Comparison of ENCODE assay signal across 1 cellular context in genomic region chr6:13302751-13303667, GRCh38.
TF ChIP-seq lines count a peak whose summit lies in the region.

No MANE protein-coding gene starts in this region.

TF ChIP-seq in HepG2, 621 proteins besides CTCF, POLR2A, EP300 and RAD21 (continued from another document and continues in another):
- TF ChIP-seq AHDC1 (CRISPR knock-in tag; IDR thresholded peaks at IDR 0.05; ENCODE audit: borderline replicate concordance): 0 out of 2 replicates have a peak, but pooled peaks have one; percentile 32
- peak; percentile 44; the same call in 1 of the 2 replicates for TF ChIP-seq ZMYM4 (CRISPR knock-in tag; IDR thresholded peaks at IDR 0.05)
- TF ChIP-seq ZNF549 (CRISPR knock-in tag; IDR thresholded peaks at IDR 0.05): no peak
- no peak for TF ChIP-seq GTF2F1 (IDR thresholded peaks at IDR 0.05; ENCODE audit: low read length)
- 0 out of 2 replicates have a peak, but pooled peaks have one; percentile 39 for TF ChIP-seq TBX2 (CRISPR knock-in tag; IDR thresholded peaks at IDR 0.05; ENCODE audit: borderline replicate concordance)
- no peak for TF ChIP-seq POLR2AphosphoS2 (IDR thresholded peaks at IDR 0.05; ENCODE audit: low read depth, low read length)
- TF ChIP-seq IRF2 (CRISPR knock-in tag; IDR thresholded peaks at IDR 0.05): no peak
- no peak for TF ChIP-seq DMAP1 (CRISPR knock-in tag; IDR thresholded peaks at IDR 0.05)
- TF ChIP-seq THAP11 (CRISPR knock-in tag; IDR thresholded peaks at IDR 0.05): no peak
- TF ChIP-seq HMGA1 (CRISPR knock-in tag; conservative IDR thresholded peaks at IDR 0.05): no peak
- no peak for TF ChIP-seq SP2 (CRISPR knock-in tag; IDR thresholded peaks at IDR 0.05)
- TF ChIP-seq XBP1 (CRISPR knock-in tag; IDR thresholded peaks at IDR 0.05): no peak
- TF ChIP-seq ZNF580 (CRISPR knock-in tag; IDR thresholded peaks at IDR 0.05; ENCODE audit: borderline replicate concordance, low read depth): no peak
- TF ChIP-seq MLX (CRISPR knock-in tag; IDR thresholded peaks at IDR 0.05): no peak
- peak in 1 of 2 experiments; percentile 54; a peak in 1 of 4 replicates for TF ChIP-seq ATF4 (CRISPR knock-in tag; IDR thresholded peaks at IDR 0.05)
- no peak for TF ChIP-seq ZNF652 (CRISPR knock-in tag; IDR thresholded peaks at IDR 0.05; ENCODE audit: borderline replicate concordance, low read depth)
- no peak for TF ChIP-seq ZNF3 (CRISPR knock-in tag; IDR thresholded peaks at IDR 0.05)
- 0 out of 2 replicates have a peak, but pooled peaks have one; percentile 22 for TF ChIP-seq SPEN (CRISPR knock-in tag; IDR thresholded peaks at IDR 0.05; ENCODE audit: low read depth)
- peak; percentile 66; the same call in 1 of the 2 replicates for TF ChIP-seq ZHX2 (IDR thresholded peaks at IDR 0.05; ENCODE audit: low read depth)
- no peak for TF ChIP-seq ZHX2 (CRISPR knock-in tag; IDR thresholded peaks at IDR 0.05; ENCODE audit: borderline replicate concordance)
- TF ChIP-seq ZNF572 (CRISPR knock-in tag; IDR thresholded peaks at IDR 0.05): no peak
- peak; percentile 75 for TF ChIP-seq ARID5B (CRISPR knock-in tag; IDR thresholded peaks at IDR 0.05)
- TF ChIP-seq CREB1 (IDR thresholded peaks at IDR 0.05): no peak
- TF ChIP-seq CREB1 (CRISPR knock-in tag; IDR thresholded peaks at IDR 0.05): peak; percentile 57; the same call in 1 of the 2 replicates
- no peak for TF ChIP-seq RBAK (CRISPR knock-in tag; IDR thresholded peaks at IDR 0.05)
- TF ChIP-seq ZMYM3 (CRISPR knock-in tag; IDR thresholded peaks at IDR 0.05): no peak
- TF ChIP-seq ZNF878 (CRISPR knock-in tag; IDR thresholded peaks at IDR 0.05): peak; percentile 41; the same call in 1 of the 2 replicates
- TF ChIP-seq GABPA (IDR thresholded peaks at IDR 0.05; ENCODE audit: low read depth, low read length): no peak
- peak; percentile 42; the same call in 1 of the 2 replicates for TF ChIP-seq GABPA (CRISPR knock-in tag; IDR thresholded peaks at IDR 0.05; ENCODE audit: low read depth)
- peak; percentile 88 for TF ChIP-seq FOSL2 (CRISPR knock-in tag; IDR thresholded peaks at IDR 0.05)
- no peak for TF ChIP-seq ZNF782 (CRISPR knock-in tag; IDR thresholded peaks at IDR 0.05; ENCODE audit: borderline replicate concordance)
- TF ChIP-seq CENPBD1 (CRISPR knock-in tag; IDR thresholded peaks at IDR 0.05; ENCODE audit: borderline replicate concordance, low read depth): no peak
- peak; percentile 34; the same call in 1 of the 2 replicates for TF ChIP-seq MIER3 (CRISPR knock-in tag; IDR thresholded peaks at IDR 0.05; ENCODE audit: borderline replicate concordance)
- TF ChIP-seq TFDP2 (CRISPR knock-in tag; IDR thresholded peaks at IDR 0.05): no peak
- TF ChIP-seq ZNF207 (IDR thresholded peaks at IDR 0.05; ENCODE audit: borderline replicate concordance): no peak
- no peak for TF ChIP-seq NONO (IDR thresholded peaks at IDR 0.05)
- 0 out of 2 replicates have a peak, but pooled peaks have one; percentile 38 for TF ChIP-seq NONO (CRISPR knock-in tag; conservative IDR thresholded peaks at IDR 0.05)
- no peak for TF ChIP-seq ZBTB25 (CRISPR knock-in tag; IDR thresholded peaks at IDR 0.05)
